10 cellular contexts compared by ENCODE assay signal in genomic region chr5:95864944-95865504, GRCh38. TPM values are rescaled to one million over a fixed set of nuclear protein-coding genes. Genes with fewer than 3 reads are reported as not detected.
DNase-seq lines count a peak whose midpoint lies in the region; ATAC-seq and TF ChIP-seq lines count a peak whose summit lies in the region.
"Had no signal": no experiment of that assay in that cellular context is flagged by ENCODE, and none has a peak within 500 bp of the region (broad histone marks: within the 10 kb centered on the region; RNA-seq: fewer than 3 reads in every experiment).

No MANE protein-coding gene starts in this region.

- no peak for TF ChIP-seq POLR2A in Peyer's patch (IDR thresholded peaks at IDR 0.05)

- H3K4me3 ChIP-seq in Peyer's patch (no peak overlapping the region), skeletal muscle satellite cell (ENCODE audit: low read length) (no peak overlapping the region)
- H3K4me3 ChIP-seq: HAP-1 had no signal

- peaks cover 0 to 6% (median 3%) of the 10 kb centered on the region in 4 donors for H3K4me1 ChIP-seq in Peyer's patch
- peaks cover 70% of the 10 kb centered on the region for H3K4me1 ChIP-seq in skeletal muscle satellite cell (ENCODE audit: control insufficient read depth, insufficient read depth, low read length)

- H3K4me2 ChIP-seq in skeletal muscle satellite cell (ENCODE audit: low read length): no peak overlapping the region

- DNase-seq in EH (ENCODE audit: low read depth) (peak; percentile 68), Peyer's patch (peak in 2 of 3 donors; percentile 65 to 68), islet precursor cell (peak; percentile 70), NCI-H2107 treated with DMSO at 0.1 percent for 48 hours (lab: John Stamatoyannopoulos, UW; ENCODE audit: unreplicated experiment) (no peak)
- DNase-seq in activated T-cell treated with anti-CD3 and anti-CD28 coated beads, Interleukin-2, amount 50 U/mL, for 48 hours: no peak
- DNase-seq: activated naive CD8-positive, alpha-beta T cell treated with anti-CD3 and anti-CD28 coated beads, Interleukin-2, amount 10 ng/mL, durations not matched to agents 7 days and 5 days had no signal

- H3K27me3 ChIP-seq in Peyer's patch (no peaks in the 10 kb centered on the region), skeletal muscle satellite cell (ENCODE audit: control insufficient read depth, insufficient read depth, low read length) (no peaks in the 10 kb centered on the region)

- H3K27ac ChIP-seq in Peyer's patch: peak overlapping the region in 3 of 4 donors; percentile 46 to 53 (median 49)

- H3K9me3 ChIP-seq in Peyer's patch (no peaks in the 10 kb centered on the region), skeletal muscle satellite cell (replicated peaks; ENCODE audit: low read length) (no peaks in the 10 kb centered on the region)
- H3K9me3 ChIP-seq: HAP-1 had no signal

- no peak for TF ChIP-seq CTCF in Peyer's patch (IDR thresholded peaks at IDR 0.05)

- peak overlapping the region; percentile 7 for H3K9ac ChIP-seq in skeletal muscle satellite cell (ENCODE audit: low read depth, low read length)

- no peak for ATAC-seq in GM21529 (IDR thresholded peaks at IDR 0.05; ENCODE audit: unreplicated experiment)
- ATAC-seq: SK-N-SH treated with all-trans-retinoic acid at 6 μM for 48 hours had no signal

- H3K36me3 ChIP-seq in Peyer's patch (no peaks in the 10 kb centered on the region), skeletal muscle satellite cell (ENCODE audit: insufficient read depth, low read length) (no peaks in the 10 kb centered on the region)
- H3K36me3 ChIP-seq: HAP-1 had no signal

RNA-seq across cellular contexts. Expression of gene GLRX, which starts 42.5 kb away (rescaled TPM):
- 100 to 1,000 TPM; 126 to 311 (median 181) TPM for total RNA-seq in Peyer's patch
- 119 and 152 TPM in 2 replicates for total RNA-seq in skeletal muscle satellite cell (2012; rRNA removed)

Comparison
In these comparisons a context has a peak if more than half of its experiments do, and no peak if none do; other contexts are left out.
1. DNase-seq: peak in EH (single experiment), Peyer's patch (2 of 3) and islet precursor cell (single experiment); none in NCI-H2107 treated with DMSO at 0.1 percent for 48 hours (single experiment) and activated T-cell treated with anti-CD3 and anti-CD28 coated beads, Interleukin-2, amount 50 U/mL, for 48 hours (0 of 2).